1 cellular context compared by ENCODE assay signal in the genomic region with DNA sequence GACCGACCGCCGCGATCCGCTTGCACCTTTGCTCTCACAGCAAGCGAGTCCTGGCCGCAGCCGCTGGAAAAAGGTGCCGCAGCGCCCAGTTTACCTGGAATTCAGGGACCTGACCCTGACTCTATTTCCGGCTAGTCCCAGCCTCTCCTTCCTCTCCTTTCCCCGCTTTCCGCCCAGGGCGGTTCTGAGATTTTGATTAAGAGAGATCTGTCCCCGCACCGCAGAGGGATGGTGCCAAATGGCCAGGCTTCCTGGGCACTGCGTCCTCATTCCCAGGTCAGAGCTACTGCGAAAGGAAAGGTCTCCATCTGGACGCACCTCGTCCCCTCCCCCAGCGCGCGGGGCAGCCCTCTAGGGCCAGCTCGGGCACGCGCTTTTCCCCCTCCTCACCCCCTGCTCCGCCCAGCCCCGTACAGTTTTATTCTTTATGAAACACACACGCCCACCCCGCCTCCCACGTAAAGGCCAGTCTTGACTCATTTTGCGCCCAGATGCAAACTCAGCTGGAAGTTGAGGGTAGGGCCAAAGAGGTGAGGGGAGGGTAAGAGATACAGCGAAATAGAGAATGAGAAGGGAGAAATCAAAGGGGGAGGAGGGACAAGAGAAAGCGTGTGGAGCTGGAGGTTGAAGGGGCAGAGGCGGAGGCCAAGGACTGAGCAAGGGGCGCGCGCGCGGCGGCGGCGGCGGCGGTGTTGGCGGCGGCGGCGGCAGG.
TF ChIP-seq lines count a peak whose summit lies in the region.

No MANE protein-coding gene starts in this region.

TF ChIP-seq in SK-N-SH, 30 proteins besides CTCF, POLR2A, EP300 and RAD21 (continued from another document):
- TF ChIP-seq, protein P1, sequence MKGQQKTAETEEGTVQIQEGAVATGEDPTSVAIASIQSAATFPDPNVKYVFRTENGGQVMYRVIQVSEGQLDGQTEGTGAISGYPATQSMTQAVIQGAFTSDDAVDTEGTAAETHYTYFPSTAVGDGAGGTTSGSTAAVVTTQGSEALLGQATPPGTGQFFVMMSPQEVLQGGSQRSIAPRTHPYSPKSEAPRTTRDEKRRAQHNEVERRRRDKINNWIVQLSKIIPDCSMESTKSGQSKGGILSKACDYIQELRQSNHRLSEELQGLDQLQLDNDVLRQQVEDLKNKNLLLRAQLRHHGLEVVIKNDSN (IDR thresholded peaks at IDR 0.05; ENCODE audit: borderline replicate concordance, low read depth): no peak
- TF ChIP-seq RCOR1 (IDR thresholded peaks at IDR 0.05; ENCODE audit: low read length) (no peak), NRF1 (IDR thresholded peaks at IDR 0.05; ENCODE audit: low read depth, low read length) (no peak), ELF1 (IDR thresholded peaks at IDR 0.05) (no peak), TCF12 (IDR thresholded peaks at IDR 0.05) (no peak), MXI1 (IDR thresholded peaks at IDR 0.05; ENCODE audit: low read depth, low read length) (no peak), SMC3 (IDR thresholded peaks at IDR 0.05; ENCODE audit: low read depth, low read length) (no peak), POLR2AphosphoS5 (IDR thresholded peaks at IDR 0.05; ENCODE audit: low read depth, low read length) (no peak)
